Comparison of ENCODE assay signal across 8 cellular contexts in the genomic region with DNA sequence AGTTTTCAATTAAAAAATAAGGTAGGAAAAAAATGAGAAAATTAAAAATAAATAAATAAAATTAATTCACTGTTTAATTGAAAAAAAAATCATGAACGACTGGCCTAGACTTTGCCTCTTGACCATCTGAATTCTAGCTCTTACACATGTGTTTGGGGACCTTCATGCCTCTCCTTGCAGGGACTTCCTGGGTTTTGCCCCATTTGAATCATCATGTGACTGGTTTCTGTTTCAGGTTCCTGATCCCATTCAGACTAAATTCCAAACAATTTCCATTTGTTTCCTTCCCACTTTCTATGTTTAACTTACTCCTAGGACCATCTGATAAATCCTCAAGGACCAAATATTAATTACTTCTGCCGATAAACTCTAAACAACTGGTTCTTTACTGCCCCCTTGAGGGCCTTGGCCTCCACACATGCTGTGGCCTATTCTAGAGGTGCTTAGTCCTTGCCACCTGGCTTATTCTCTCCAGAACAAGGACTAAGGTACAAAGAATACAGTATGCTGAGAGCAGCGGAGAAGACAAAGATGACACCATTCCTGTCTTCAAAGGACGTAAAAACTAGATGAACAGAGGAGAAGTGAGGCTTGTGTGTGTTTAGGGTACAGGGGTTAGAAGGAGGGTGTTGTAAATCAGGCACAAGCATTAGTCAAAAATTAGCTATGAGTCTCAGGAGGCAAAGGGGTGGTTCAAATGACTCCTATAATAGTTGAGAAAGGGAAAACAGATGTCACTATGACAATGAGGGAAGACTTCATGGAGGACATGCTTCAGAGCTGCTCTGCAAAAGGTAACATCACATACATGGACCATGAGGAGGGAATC.
A peak's percentile ranks its signal among the peaks of the same experiment; 100 is the strongest.
DNase-seq lines count a peak whose midpoint lies in the region; ATAC-seq and TF ChIP-seq lines count a peak whose summit lies in the region.

No MANE protein-coding gene starts in this region.

- H3K4me3 ChIP-seq in H7 (ENCODE audit: insufficient read depth, low read depth, low read length) (no peak overlapping the region), Loucy (ENCODE audit: low read length, poor library complexity, severe bottlenecking) (peak overlapping the region; percentile 53), SJCRH30 (peak overlapping the region; percentile 24; the same call in 1 of the 2 replicates), tibial nerve (no peak overlapping the region)

- no peaks in the 10 kb centered on the region for H3K27me3 Mint-ChIP-seq in glutamatergic neuron (ENCODE audit: unreplicated experiment)

- no peaks in the 10 kb centered on the region for H3K4me1 Mint-ChIP-seq in glutamatergic neuron (ENCODE audit: low read depth, unreplicated experiment)

- H3K9ac ChIP-seq in Loucy (ENCODE audit: low read depth, low read length, poor library complexity, severe bottlenecking): no peak overlapping the region

- no peak overlapping the region for H3K27ac Mint-ChIP-seq in glutamatergic neuron (ENCODE audit: unreplicated experiment)

- H3K4me3 Mint-ChIP-seq in glutamatergic neuron (ENCODE audit: unreplicated experiment): no peak overlapping the region

- peak overlapping the region; percentile 79 for H2AFZ ChIP-seq in Loucy (ENCODE audit: low read length)

- no peaks in the 10 kb centered on the region for H3K36me3 Mint-ChIP-seq in glutamatergic neuron (ENCODE audit: unreplicated experiment)

- H3K9me3 ChIP-seq in Loucy (ENCODE audit: insufficient read depth, low read depth, low read length): no peaks in the 10 kb centered on the region
- no peaks in the 10 kb centered on the region for H3K9me3 ChIP-seq in SJCRH30 (replicated peaks)
- no peaks in the 10 kb centered on the region for H3K9me3 ChIP-seq in tibial nerve

- H3K27ac ChIP-seq in SJCRH30 (no peak overlapping the region), tibial nerve (no peak overlapping the region)

- H3K79me2 ChIP-seq in Loucy (ENCODE audit: insufficient read depth, low read length): no peaks in the 10 kb centered on the region

- no peak for TF ChIP-seq POLR2A in tibial nerve (IDR thresholded peaks at IDR 0.05)

- H3K4me1 ChIP-seq in Loucy (ENCODE audit: insufficient read depth, low read length, poor library complexity, severe bottlenecking) (peaks cover 3% of the 10 kb centered on the region), SJCRH30 (no peaks in the 10 kb centered on the region), tibial nerve (no peaks in the 10 kb centered on the region)

- H3F3A ChIP-seq in Loucy (ENCODE audit: low read depth): no peaks in the 10 kb centered on the region

- no peak for TF ChIP-seq EP300 in tibial nerve (IDR thresholded peaks at IDR 0.05)

- no peaks in the 10 kb centered on the region for H3K9me2 ChIP-seq in Loucy (replicated peaks; ENCODE audit: low read depth, low read length)

- H3K9me3 Mint-ChIP-seq in glutamatergic neuron (ENCODE audit: unreplicated experiment): no peaks in the 10 kb centered on the region

- no peaks in the 10 kb centered on the region for H4K20me1 ChIP-seq in Loucy (ENCODE audit: insufficient read depth, low read length, poor library complexity, severe bottlenecking)

- ATAC-seq in HG03196 (IDR thresholded peaks at IDR 0.05; ENCODE audit: unreplicated experiment): no peak

- WGBS in tibial nerve, 2 donors: 38 to 45% methylated on average over 4 of the region's 4 CpGs

- TF ChIP-seq CTCF in Loucy (conservative IDR thresholded peaks at IDR 0.05; ENCODE audit: low read length) (peak; percentile 98), glutamatergic neuron (IDR thresholded peaks at IDR 0.05; ENCODE audit: partially characterized antibody, unreplicated experiment) (peak; percentile 74), tibial nerve (IDR thresholded peaks at IDR 0.05) (peak in 3 of 5 experiments; percentile 12 to 20 (median 15))

- peak; percentile 1 to 2 for DNase-seq in stimulated activated CD4-positive, alpha-beta T cell treated with anti-CD3 and anti-CD28 coated beads, Interleukin-2, amount 100 ng/mL, for 48 hours
- no peak for DNase-seq in stimulated activated CD4-positive, alpha-beta T cell treated with anti-CD3 and anti-CD28 coated beads, Interleukin-4, amount 100 ng/mL, for 4 hours
- peak; percentile 17 for DNase-seq in H7
- DNase-seq in SJCRH30: peak; percentile 32 to 70
- DNase-seq in glutamatergic neuron: peak; percentile 68
- DNase-seq in tibial nerve (ENCODE audit: low spot score in 2 of 2): peak in 1 of 2 donors; percentile 45

- H3K36me3 ChIP-seq in H7 (replicated peaks; ENCODE audit: control insufficient read depth, insufficient read depth, low read length) (no peaks in the 10 kb centered on the region), Loucy (ENCODE audit: insufficient read depth, low read length) (no peaks in the 10 kb centered on the region), SJCRH30 (no peaks in the 10 kb centered on the region), tibial nerve (no peaks in the 10 kb centered on the region)

- no peak overlapping the region for H3K4me2 ChIP-seq in Loucy (ENCODE audit: low read depth, low read length, poor library complexity, severe bottlenecking)

- H3K27me3 ChIP-seq in H7 (ENCODE audit: control insufficient read depth, insufficient read depth, low read length) (no peaks in the 10 kb centered on the region), Loucy (ENCODE audit: insufficient read depth, low read length, poor library complexity, severe bottlenecking) (no peaks in the 10 kb centered on the region), SJCRH30 (peaks cover under 1% of the 10 kb centered on the region; the same call in 1 of the 2 replicates), tibial nerve (no peaks in the 10 kb centered on the region)

Comparison
In these comparisons a context has a peak if more than half of its experiments do, and no peak if none do; other contexts are left out.
1. DNase-seq: peak in stimulated activated CD4-positive, alpha-beta T cell treated with anti-CD3 and anti-CD28 coated beads, Interleukin-2, amount 100 ng/mL, for 48 hours (2 of 2), H7 (single experiment), SJCRH30 (2 of 2) and glutamatergic neuron (single experiment); none in stimulated activated CD4-positive, alpha-beta T cell treated with anti-CD3 and anti-CD28 coated beads, Interleukin-4, amount 100 ng/mL, for 4 hours (0 of 2).
2. H3K4me3 ChIP-seq: peak in Loucy (single experiment) and SJCRH30 (single experiment); none in H7 (single experiment) and tibial nerve (0 of 4).
3. CTCF ChIP-seq: peak in every context shown above with its lines; median percentile 98 in Loucy; 74 in glutamatergic neuron; 15 in tibial nerve.